Comparison of ENCODE assay signal across 5 cellular contexts in genomic region chr9:41837684-41838561, GRCh38.
DNase-seq lines count a peak whose midpoint lies in the region; ATAC-seq, FAIRE-seq and TF ChIP-seq lines count a peak whose summit lies in the region.
"Not testable (repeated sequence)": the region's sequence is repeated elsewhere in the genome, so short reads cannot be mapped to it uniquely, and the experiment has no call there.

No MANE protein-coding gene starts in this region.

- not testable (repeated sequence) for TF ChIP-seq POLR2A in A549 (IDR thresholded peaks at IDR 0.05; ENCODE audit: low read length)

- H2AFZ ChIP-seq in PC-3 (ENCODE audit: low read length): not testable (repeated sequence)

- intact Hi-C loops in PC-3 (cut with micrococcal nuclease); left colon (cut with DNase I, micrococcal nuclease); mucosa of descending colon (cut with DNase I, micrococcal nuclease): not testable (repeated sequence)

- no CpG with 5 or more reads among the region's 3 CpGs for WGBS in A549 (ENCODE audit: missing lambda C conversion rate)

- not testable (repeated sequence) for H3K4me3 ChIP-seq in A549; PC-3 (ENCODE audit: low read length); RWPE2 (ENCODE audit: severe bottlenecking); mucosa of descending colon

- not testable (repeated sequence) for H3K36me3 ChIP-seq in PC-3 (ENCODE audit: low read depth, low read length); RWPE2 (ENCODE audit: low read depth); mucosa of descending colon (ENCODE audit: low read depth)

- H4K20me1 ChIP-seq in PC-3 (ENCODE audit: low read length): not testable (repeated sequence)

- not testable (repeated sequence) for H3K4me2 ChIP-seq in A549; PC-3 (ENCODE audit: low read length)

- CTCF ChIA-PET in A549 (lab: Yijun Ruan, JAX); PC-3 (lab: Charles Lee): not testable (repeated sequence)

- not testable (repeated sequence) for H3K9ac ChIP-seq in PC-3 (ENCODE audit: low read length)

- TF ChIP-seq EP300 in A549 (IDR thresholded peaks at IDR 0.05): not testable (repeated sequence)

- peak; percentile 64 to 83 for ATAC-seq in A549
- ATAC-seq in PC-3: peak; percentile 85
- peak; percentile 73; the same call in 2 of the 3 replicates for ATAC-seq in RWPE2 (ENCODE audit: low read depth)
- peak; percentile 55 for ATAC-seq in left colon
- ATAC-seq in mucosa of descending colon: peak; percentile 65

- H3K4me1 ChIP-seq in A549; PC-3 (ENCODE audit: insufficient read depth, low read length); RWPE2 (ENCODE audit: insufficient read depth, poor library complexity, severe bottlenecking); mucosa of descending colon (ENCODE audit: low read depth): not testable (repeated sequence)

- H3F3A ChIP-seq in PC-3 (ENCODE audit: low read length, unreplicated experiment): not testable (repeated sequence)

- DNase-seq in A549 (ENCODE audit: low read depth in 1 of 2, low spot score in 1 of 2); PC-3; RWPE2 (ENCODE audit: low spot score); left colon; mucosa of descending colon: not testable (repeated sequence)

- not testable (repeated sequence) for H3K9me3 ChIP-seq in A549; PC-3 (ENCODE audit: low read length); RWPE2 (ENCODE audit: severe bottlenecking); mucosa of descending colon

- not testable (repeated sequence) for H3K27ac ChIP-seq in A549; PC-3 (ENCODE audit: low read length); RWPE2 (ENCODE audit: poor library complexity, severe bottlenecking)

- FAIRE-seq in A549 (lab: Jason Lieb, UNC): not testable (repeated sequence)

- H3K9me2 ChIP-seq in PC-3 (replicated peaks; ENCODE audit: low read length): not testable (repeated sequence)

- TF ChIP-seq RAD21 in A549 (conservative IDR thresholded peaks at IDR 0.05 in 1 of 2, IDR thresholded peaks at IDR 0.05 in 1 of 2): not testable (repeated sequence)

- not testable (repeated sequence) for BruUV-seq in PC-3 (replicated peaks; lab: Mats Ljungman, UMichigan)

- POLR2A ChIA-PET in A549 (lab: Yijun Ruan, JAX); PC-3 (lab: Charles Lee; ENCODE audit: unreplicated experiment): not testable (repeated sequence)

- H3K27me3 ChIP-seq in PC-3 (ENCODE audit: low read length); RWPE2 (ENCODE audit: insufficient read depth, poor library complexity, severe bottlenecking): not testable (repeated sequence)

- not testable (repeated sequence) for TF ChIP-seq CTCF in A549 (IDR thresholded peaks at IDR 0.05); PC-3 (conservative IDR thresholded peaks at IDR 0.05; ENCODE audit: low read depth, low read length); RWPE2 (IDR thresholded peaks at IDR 0.05; ENCODE audit: poor library complexity, severe bottlenecking); mucosa of descending colon (IDR thresholded peaks at IDR 0.05)

- H3K79me2 ChIP-seq in PC-3 (ENCODE audit: low read length): not testable (repeated sequence)
